Comparison of ENCODE assay signal across 8 cellular contexts in genomic region chr20:34705383-34706021, GRCh38. TPM values are rescaled to one million over a fixed set of nuclear protein-coding genes. Genes with fewer than 3 reads are reported as not detected.
DNase-seq lines count a peak whose midpoint lies in the region; ATAC-seq and TF ChIP-seq lines count a peak whose summit lies in the region.

No MANE protein-coding gene starts in this region.

- POLR2A ChIA-PET in A673 (lab: Charles Lee; ENCODE audit: low non-redundant PET): no interaction called here

- peaks cover 55% of the 10 kb centered on the region for H3K27me3 Mint-ChIP-seq in nephron progenitor cell (ENCODE audit: low read depth, poor library complexity)

- 28% methylated on average over 2 of the region's 4 CpGs for WGBS in esophagus muscularis mucosa

- CTCF ChIA-PET in A673 (lab: Charles Lee): interaction anchor here (2.3 kb wide), 1 partner anchor 393 kb away, joined by 8 read pairs; no protein-coding TSS in a partner anchor

- TF ChIP-seq POLR2A in esophagus muscularis mucosa (IDR thresholded peaks at IDR 0.05; ENCODE audit: low read depth): no peak

- peak overlapping the region; percentile 83 for H3K4me3 Mint-ChIP-seq in nephron progenitor cell

- H3K36me3 ChIP-seq in A673 (ENCODE audit: insufficient read depth, low read length, poor library complexity, severe bottlenecking): no peaks in the 10 kb centered on the region
- peaks cover 0 to 4% (median 0%) of the 10 kb centered on the region in 4 donors for H3K36me3 ChIP-seq in esophagus muscularis mucosa

- H3K4me1 Mint-ChIP-seq in nephron progenitor cell: peaks cover 61% of the 10 kb centered on the region

- H3K27ac ChIP-seq in A673 (ENCODE audit: low read depth, low read length, poor library complexity, severe bottlenecking): peak overlapping the region; percentile 99
- peak overlapping the region; percentile 98 to 100 (median 100) for H3K27ac ChIP-seq in esophagus muscularis mucosa (replicated peaks in 1 of 4)

- intact Hi-C loops in A673 (cut with micrococcal nuclease; ENCODE audit: unreplicated experiment): loop anchor here (5.0 kb wide), 3 partner anchors 148 to 393 kb away; partner anchors contain the start of gene MAP1LC3A
- intact Hi-C loops in esophagus muscularis mucosa (cut with DNase I): loop anchor here (5.0 to 10.0 kb wide), 3 partner anchors 128 to 401 kb away; partner anchors contain the start of gene AHCY

- TF ChIP-seq CTCF in A673 (conservative IDR thresholded peaks at IDR 0.05; ENCODE audit: low read depth, low read length) (no peak), esophagus muscularis mucosa (IDR thresholded peaks at IDR 0.05) (peak in 1 of 3 experiments; percentile 27), nephron progenitor cell (IDR thresholded peaks at IDR 0.05) (no peak)

- peaks cover 12% of the 10 kb centered on the region for H3K4me1 ChIP-seq in A673 (ENCODE audit: insufficient read depth, low read length, poor library complexity, severe bottlenecking)
- peaks cover 41 to 63% (median 55%) of the 10 kb centered on the region in 4 donors for H3K4me1 ChIP-seq in esophagus muscularis mucosa

- no TSS peak for BruUV-seq in A673 (replicated peaks; lab: Mats Ljungman, UMichigan)

- ATAC-seq in GM21423 (IDR thresholded peaks at IDR 0.05; ENCODE audit: unreplicated experiment): no peak
- no peak for ATAC-seq in HG02885 (IDR thresholded peaks at IDR 0.05; ENCODE audit: poor library complexity, unreplicated experiment)
- ATAC-seq in GM21381 (IDR thresholded peaks at IDR 0.05; ENCODE audit: unreplicated experiment): no peak

- TF ChIP-seq EP300 in esophagus muscularis mucosa (IDR thresholded peaks at IDR 0.05): no peak

- H3K9me3 ChIP-seq in A673 (ENCODE audit: low read depth, low read length, poor library complexity, severe bottlenecking): no peaks in the 10 kb centered on the region
- H3K9me3 ChIP-seq in esophagus muscularis mucosa: no peaks in the 10 kb centered on the region

- no peaks in the 10 kb centered on the region for H3K9me3 Mint-ChIP-seq in nephron progenitor cell

- no peak overlapping the region for H3K27ac Mint-ChIP-seq in nephron progenitor cell

- H3K4me3 ChIP-seq in A673 (ENCODE audit: low read depth, low read length, poor library complexity, severe bottlenecking) (peak overlapping the region; percentile 81), esophagus muscularis mucosa (peak overlapping the region; percentile 69 to 97 (median 90))

- DNase-seq in A673 (ENCODE audit: low spot score): no peak
- DNase-seq in GF-D8 (lab: John Stamatoyannopoulos, UW): peak; percentile 5
- DNase-seq in SW480 (ENCODE audit: low spot score): peak; percentile 83
- no peak for DNase-seq in esophagus muscularis mucosa (ENCODE audit: extremely low spot score)
- DNase-seq in nephron progenitor cell: no peak

- no peaks in the 10 kb centered on the region for H3K36me3 Mint-ChIP-seq in nephron progenitor cell (ENCODE audit: low read depth)

- no peaks in the 10 kb centered on the region for H3K27me3 ChIP-seq in A673 (replicated peaks; ENCODE audit: insufficient read depth, low read depth, low read length, poor library complexity)
- no peaks in the 10 kb centered on the region for H3K27me3 ChIP-seq in esophagus muscularis mucosa

RNA-seq across cellular contexts. Expression of gene TP53INP2, which starts 1.4 kb away (rescaled TPM):
- 7.2 and 8.4 TPM in 2 replicates for total RNA-seq in A673 (2021)
- 10 to 100 TPM; 37.1 to 73.1 (median 62.5) TPM for total RNA-seq in esophagus muscularis mucosa

RNA-seq across cellular contexts. Expression of gene PIGU, which starts 28.6 kb away (rescaled TPM):
- total RNA-seq in A673 (2021): 31.4 and 32.2 TPM in 2 replicates
- 10 to 100 TPM in 1 of 4 donors, 1 to 10 TPM in 3; 9.1 to 10.8 (median 9.5) TPM for total RNA-seq in esophagus muscularis mucosa

Comparison
In these comparisons a context has a peak if more than half of its experiments do, and no peak if none do; other contexts are left out.
1. DNase-seq: peak in GF-D8 (single experiment) and SW480 (single experiment); none in A673 (single experiment), esophagus muscularis mucosa (single experiment) and nephron progenitor cell (single experiment).